24 cellular contexts compared by ENCODE assay signal in the genomic region with DNA sequence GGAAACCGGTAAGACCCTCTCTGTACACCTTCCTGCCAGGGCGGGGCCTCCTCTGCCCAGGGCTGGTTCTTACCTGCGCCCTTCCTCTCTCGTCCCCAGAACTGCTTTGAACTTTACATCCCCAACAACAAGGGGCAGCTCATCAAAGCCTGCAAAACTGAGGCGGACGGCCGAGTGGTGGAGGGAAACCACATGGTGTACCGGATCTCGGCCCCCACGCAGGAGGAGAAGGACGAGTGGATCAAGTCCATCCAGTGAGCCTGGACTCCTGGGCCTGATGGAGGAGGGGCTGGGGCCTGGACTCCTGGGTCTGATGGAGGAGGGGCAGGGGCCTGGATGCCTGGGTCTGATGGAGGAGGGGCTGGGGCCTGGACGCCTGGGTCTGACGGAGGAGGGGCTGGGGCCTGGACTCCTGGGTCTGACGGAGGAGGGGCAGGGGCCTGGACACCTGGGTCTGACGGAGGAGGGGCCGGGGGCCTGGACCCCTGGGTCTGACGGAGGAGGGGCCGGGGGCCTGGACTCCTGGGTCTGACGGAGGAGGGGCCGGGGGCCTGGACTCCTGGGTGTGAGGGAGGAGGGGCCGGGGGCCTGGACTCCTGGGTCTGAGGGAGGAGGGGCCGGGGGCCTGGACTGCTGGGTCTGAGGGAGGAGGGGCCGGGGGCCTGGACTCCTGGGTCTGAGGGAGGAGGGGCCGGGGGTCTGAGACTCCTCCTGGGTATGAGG. TPM values are rescaled to one million over a fixed set of nuclear protein-coding genes. Genes with fewer than 3 reads are reported as not detected.
"Had no signal": no experiment of that assay in that cellular context is flagged by ENCODE, and none has a peak within 500 bp of the region (broad histone marks: within the 10 kb centered on the region; RNA-seq: fewer than 3 reads in every experiment).

No MANE protein-coding gene starts in this region.

- H3K79me2 ChIP-seq: parathyroid adenoma had no signal

- H3K9me3 Mint-ChIP-seq: effector memory CD8-positive, alpha-beta T cell; memory B cell; natural killer cell; stimulated activated effector memory CD8-positive, alpha-beta T cell treated with anti-CD3 and anti-CD28 coated beads, Interleukin-12 subunit alpha, Interleukin-12 subunit beta, amount 100 ng/mL, for 72 hours had no signal

- H3K9me3 ChIP-seq: esophagus squamous epithelium, sigmoid colon, stomach, thyroid gland, vagina had no signal

- H3K27ac Mint-ChIP-seq: memory B cell had no signal

- DNase-seq: effector memory CD8-positive, alpha-beta T cell; erythroblast; esophagus squamous epithelium; foreskin melanocyte; head of caudate nucleus; left ventricle myocardium superior; natural killer cell; occipital lobe; sigmoid colon; stimulated activated CD4-positive, alpha-beta T cell treated with anti-CD3 and anti-CD28 coated beads, Interleukin-2, amount 100 ng/mL, for 24 hours; stimulated activated CD4-positive, alpha-beta T cell treated with anti-CD3 and anti-CD28 coated beads, Interleukin-4, amount 100 ng/mL, for 24 hours; stimulated activated naive CD4-positive, alpha-beta T cell treated with Interleukin-2 at 50 U/mL for 16 hours; stomach; thyroid gland; trophoblast cell had no signal

- ATAC-seq: effector memory CD8-positive, alpha-beta T cell; left ventricle myocardium superior; natural killer cell; stimulated activated effector memory CD8-positive, alpha-beta T cell treated with anti-CD3 and anti-CD28 coated beads, Interleukin-12 subunit alpha, Interleukin-12 subunit beta, amount 100 ng/mL, for 72 hours had no signal

- H3K36me3 Mint-ChIP-seq: natural killer cell had no signal

- H3K27me3 Mint-ChIP-seq: effector memory CD8-positive, alpha-beta T cell; memory B cell; progenitor cell of endocrine pancreas had no signal

- H2AFZ ChIP-seq: parathyroid adenoma had no signal

- H3K27me3 ChIP-seq: esophagus squamous epithelium, sigmoid colon, stomach, thyroid gland, vagina had no signal

- H3K27ac ChIP-seq: coronary artery, parathyroid adenoma, thyroid gland, vagina had no signal

- H3K4me3 ChIP-seq: coronary artery, esophagus squamous epithelium, lung, sigmoid colon, stomach, thyroid gland, vagina had no signal

RNA-seq across cellular contexts. Expression of gene LMTK3, which starts 33.1 kb away (rescaled TPM):
- total RNA-seq: skeletal muscle tissue, subcutaneous adipose tissue had no signal
